Comparison of ENCODE assay signal across 9 cellular contexts in genomic region chrX:46327229-46328081, GRCh38.
DNase-seq lines count a peak whose midpoint lies in the region; ATAC-seq, FAIRE-seq and TF ChIP-seq lines count a peak whose summit lies in the region.
"Had no signal": no experiment of that assay in that cellular context is flagged by ENCODE, and none has a peak within 500 bp of the region (broad histone marks: within the 10 kb centered on the region; RNA-seq: fewer than 3 reads in every experiment).

No MANE protein-coding gene starts in this region.

- peaks cover 15% of the 10 kb centered on the region; the same call in 1 of the 2 replicates for H3K9me3 ChIP-seq in NT2/D1 (ENCODE audit: insufficient read depth, low read length)
- no peaks in the 10 kb centered on the region for H3K9me3 ChIP-seq in endothelial cell of umbilical vein (replicated peaks; ENCODE audit: control insufficient read depth, insufficient read depth, low read length)
- H3K9me3 ChIP-seq in mesodermal cell (ENCODE audit: control insufficient read depth, low read length), result no peaks in the 10 kb centered on the region

- H3K4me3 ChIP-seq in NT2/D1 (ENCODE audit: insufficient read length, low read depth), result no peak overlapping the region
- H3K4me3 ChIP-seq in endothelial cell of umbilical vein (replicated peaks in 1 of 3; ENCODE audit: insufficient read depth in 1 of 3, low read depth in 1 of 3, low read length in 3 of 3), result peak overlapping the region in 2 of 3 experiments; percentile 19 to 68
- peak overlapping the region; percentile 11 for H3K4me3 ChIP-seq in mesodermal cell (ENCODE audit: extremely low read depth, insufficient read depth, low read length, poor library complexity, severe bottlenecking)

- DNase-seq in AG09319 (ENCODE audit: extremely low read depth, low read depth) (peak; percentile 5), NT2/D1 (ENCODE audit: low read depth, low spot score) (peak; percentile 87), endothelial cell of umbilical vein (ENCODE audit: low read depth, low spot score) (peak; percentile 68), GM12891 (ENCODE audit: insufficient read length, low spot score) (no peak), GF-D8 (lab: John Stamatoyannopoulos, UW) (no peak), D721Med (ENCODE audit: insufficient read length, low spot score) (no peak)
- DNase-seq: DND-41 had no signal

- CTCF ChIA-PET in endothelial cell of umbilical vein (lab: Charles Lee), result interaction anchor here (1.4 kb wide), 1 partner anchor 49 kb away, joined by 5 read pairs; no protein-coding TSS in a partner anchor

- BruUV-seq in endothelial cell of umbilical vein (replicated peaks; lab: Mats Ljungman, UMichigan), result TSS peak; percentile 69

- peak; percentile 67 for FAIRE-seq in endothelial cell of umbilical vein (lab: Jason Lieb, UNC)
- FAIRE-seq in GM12891 (lab: Jason Lieb, UNC), result no peak
- FAIRE-seq in D721Med (lab: Jason Lieb, UNC), result no peak

- no peak for ATAC-seq in HG02588 (IDR thresholded peaks at IDR 0.05; ENCODE audit: unreplicated experiment)

- H3K36me3 ChIP-seq in NT2/D1 (ENCODE audit: insufficient read depth, insufficient read length, low read length) (peaks cover 12% of the 10 kb centered on the region), endothelial cell of umbilical vein (ENCODE audit: control insufficient read depth in 2 of 2, extremely low read depth in 1 of 2, insufficient read depth in 2 of 2, low read length in 2 of 2) (no peaks in the 10 kb centered on the region), mesodermal cell (ENCODE audit: control insufficient read depth, insufficient read depth, low read length) (no peaks in the 10 kb centered on the region)

- H3K27ac ChIP-seq in endothelial cell of umbilical vein (ENCODE audit: insufficient read depth, low read depth, low read length), result peak overlapping the region; percentile 98
- H3K27ac ChIP-seq in mesodermal cell (ENCODE audit: low read depth, low read length, severe bottlenecking), result peak overlapping the region; percentile 98

- dilution Hi-C loops in endothelial cell of umbilical vein (cut with MboI; ENCODE audit: extremely low pct_ligation_motif_present, low sequenced_read_pairs), result no loop called here

- TF ChIP-seq CTCF in AG09319 (IDR thresholded peaks at IDR 0.05; ENCODE audit: low read depth, low read length) (no peak), endothelial cell of umbilical vein (IDR thresholded peaks at IDR 0.05; ENCODE audit: extremely low read depth in 1 of 2, insufficient read depth in 1 of 2, low read depth in 1 of 2, low read length in 2 of 2) (no peak), D721Med (IDR thresholded peaks at IDR 0.05; ENCODE audit: insufficient read depth, missing control alignments) (no peak)

- no peaks in the 10 kb centered on the region for H3K79me2 ChIP-seq in endothelial cell of umbilical vein (ENCODE audit: control insufficient read depth, insufficient read depth, low read length)

- no peak for TF ChIP-seq POLR2A in endothelial cell of umbilical vein (IDR thresholded peaks at IDR 0.05; ENCODE audit: low read depth, low read length)
- no peak for TF ChIP-seq POLR2A in GM12891 (IDR thresholded peaks at IDR 0.05; ENCODE audit: low read depth, low read length)

- no peaks in the 10 kb centered on the region for H4K20me1 ChIP-seq in endothelial cell of umbilical vein (replicated peaks; ENCODE audit: control insufficient read depth, extremely low read depth, insufficient read depth, low read length)

- WGBS in mesodermal cell (ENCODE audit: insufficient coverage in 2 of 2), 2 experiments, result 4 to 7% methylated on average over 4 to 6 of the region's 12 CpGs

- intact Hi-C loops in endothelial cell of umbilical vein (cut with micrococcal nuclease), result loop anchor here (1.0 to 5.0 kb wide), 7 partner anchors 15 to 1129 kb away; no protein-coding TSS in a partner anchor

- peak overlapping the region; percentile 24 for H3K9ac ChIP-seq in NT2/D1 (ENCODE audit: insufficient read length, low read depth)
- H3K9ac ChIP-seq in endothelial cell of umbilical vein (replicated peaks; ENCODE audit: extremely low read depth, insufficient read depth, low read length), result peak overlapping the region; percentile 95

- peak overlapping the region; percentile 62 for H2AFZ ChIP-seq in endothelial cell of umbilical vein (ENCODE audit: low read depth, low read length)

- H3K4me1 ChIP-seq in NT2/D1 (ENCODE audit: insufficient read depth, insufficient read length), result peaks cover 3% of the 10 kb centered on the region
- peaks cover 36% of the 10 kb centered on the region for H3K4me1 ChIP-seq in endothelial cell of umbilical vein (ENCODE audit: control insufficient read depth, extremely low read depth, insufficient read depth, low read length)
- H3K4me1 ChIP-seq in mesodermal cell (ENCODE audit: control insufficient read depth, insufficient read depth, low read length, poor library complexity, severe bottlenecking), result peaks cover 12% of the 10 kb centered on the region

- no peaks in the 10 kb centered on the region for H3K9me1 ChIP-seq in endothelial cell of umbilical vein (replicated peaks; ENCODE audit: control insufficient read depth, extremely low read depth, insufficient read depth, low read length)

- peak overlapping the region; percentile 82 for H3K4me2 ChIP-seq in endothelial cell of umbilical vein (ENCODE audit: insufficient read depth, low read length)

- H3K27me3 ChIP-seq in NT2/D1 (ENCODE audit: insufficient read depth, insufficient read length) (no peaks in the 10 kb centered on the region), endothelial cell of umbilical vein (ENCODE audit: control insufficient read depth in 2 of 2, insufficient read depth in 2 of 2, low read length in 2 of 2) (no peaks in the 10 kb centered on the region)

- POLR2A ChIA-PET in endothelial cell of umbilical vein (lab: Charles Lee), result no interaction called here

TF ChIP-seq in endothelial cell of umbilical vein, 7 proteins besides CTCF, POLR2A, EP300 and RAD21:
- peak; percentile 36 for TF ChIP-seq POLR2AphosphoS5 (IDR thresholded peaks at IDR 0.05; ENCODE audit: insufficient read depth, low read depth, low read length)
- TF ChIP-seq JUN (IDR thresholded peaks at IDR 0.05; ENCODE audit: borderline replicate concordance, insufficient read depth, insufficient read length, low read depth), result no peak
- peak; percentile 61 for TF ChIP-seq GATA2 (IDR thresholded peaks at IDR 0.05; ENCODE audit: insufficient read depth, insufficient read length, low read depth, low read length)

TF ChIP-seq in GM12891, 5 proteins besides CTCF, POLR2A, EP300 and RAD21:
- TF ChIP-seq POLR2AphosphoS5 (IDR thresholded peaks at IDR 0.05; ENCODE audit: low read depth, low read length) (no peak), TAF1 (IDR thresholded peaks at IDR 0.05; ENCODE audit: low read depth, low read length) (no peak), SPI1 (IDR thresholded peaks at IDR 0.05; ENCODE audit: low read depth, low read length) (no peak), PAX5 (IDR thresholded peaks at IDR 0.05; ENCODE audit: insufficient read depth, low read length, severe bottlenecking) (no peak), POU2F2 (IDR thresholded peaks at IDR 0.05; ENCODE audit: low read depth, low read length) (no peak)

Comparison
In these comparisons a context has a peak if more than half of its experiments do, and no peak if none do; other contexts are left out.
1. DNase-seq: peak in AG09319 (single experiment), NT2/D1 (single experiment) and endothelial cell of umbilical vein (single experiment); none in GM12891 (single experiment), GF-D8 (single experiment) and D721Med (single experiment).